Comparison of ENCODE assay signal across 1 cellular context in genomic region chr11:35796542-35796941, GRCh38.
TF ChIP-seq lines count a peak whose summit lies in the region.

No MANE protein-coding gene starts in this region.

TF ChIP-seq in SK-N-SH treated with all-trans-retinoic acid at 6 μM for 48 hours, 23 proteins besides CTCF, POLR2A, EP300 and RAD21 (continued from another document):
- TF ChIP-seq, protein P1, sequence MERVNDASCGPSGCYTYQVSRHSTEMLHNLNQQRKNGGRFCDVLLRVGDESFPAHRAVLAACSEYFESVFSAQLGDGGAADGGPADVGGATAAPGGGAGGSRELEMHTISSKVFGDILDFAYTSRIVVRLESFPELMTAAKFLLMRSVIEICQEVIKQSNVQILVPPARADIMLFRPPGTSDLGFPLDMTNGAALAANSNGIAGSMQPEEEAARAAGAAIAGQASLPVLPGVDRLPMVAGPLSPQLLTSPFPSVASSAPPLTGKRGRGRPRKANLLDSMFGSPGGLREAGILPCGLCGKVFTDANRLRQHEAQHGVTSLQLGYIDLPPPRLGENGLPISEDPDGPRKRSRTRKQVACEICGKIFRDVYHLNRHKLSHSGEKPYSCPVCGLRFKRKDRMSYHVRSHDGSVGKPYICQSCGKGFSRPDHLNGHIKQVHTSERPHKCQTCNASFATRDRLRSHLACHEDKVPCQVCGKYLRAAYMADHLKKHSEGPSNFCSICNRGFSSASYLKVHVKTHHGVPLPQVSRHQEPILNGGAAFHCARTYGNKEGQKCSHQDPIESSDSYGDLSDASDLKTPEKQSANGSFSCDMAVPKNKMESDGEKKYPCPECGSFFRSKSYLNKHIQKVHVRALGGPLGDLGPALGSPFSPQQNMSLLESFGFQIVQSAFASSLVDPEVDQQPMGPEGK (CRISPR knock-in tag; IDR thresholded peaks at IDR 0.05; ENCODE audit: borderline replicate concordance) = no peak
- no peak for TF ChIP-seq ZC3H10 (CRISPR knock-in tag; IDR thresholded peaks at IDR 0.05)
- TF ChIP-seq TOX (CRISPR knock-in tag; IDR thresholded peaks at IDR 0.05; ENCODE audit: borderline replicate concordance) = no peak
- TF ChIP-seq ARNTL (CRISPR knock-in tag; IDR thresholded peaks at IDR 0.05; ENCODE audit: borderline replicate concordance, low read depth) = no peak
